Comparison of ENCODE assay signal across 8 cellular contexts in genomic region chr6:109008537-109008950, GRCh38.
DNase-seq lines count a peak whose midpoint lies in the region; ATAC-seq and TF ChIP-seq lines count a peak whose summit lies in the region.

No MANE protein-coding gene starts in this region.

- H3K36me3 ChIP-seq in H7 (replicated peaks; ENCODE audit: control insufficient read depth, insufficient read depth, low read length) = no peaks in the 10 kb centered on the region
- H3K36me3 ChIP-seq in SU-DHL-6 (ENCODE audit: low read length) = no peaks in the 10 kb centered on the region

- peaks cover 5% of the 10 kb centered on the region; the same call in 1 of the 2 replicates for H3K27me3 ChIP-seq in H7 (ENCODE audit: control insufficient read depth, insufficient read depth, low read length)
- no peaks in the 10 kb centered on the region for H3K27me3 ChIP-seq in SU-DHL-6 (ENCODE audit: low read length)

- H3K4me3 ChIP-seq in H7 (ENCODE audit: insufficient read depth, low read depth, low read length) = peak overlapping the region; percentile 76
- peak overlapping the region; percentile 68 for H3K4me3 ChIP-seq in SU-DHL-6 (ENCODE audit: insufficient read depth, low read length, poor library complexity, severe bottlenecking)

- peak overlapping the region; percentile 62 for H3K4me2 ChIP-seq in SU-DHL-6 (ENCODE audit: low read depth, low read length, poor library complexity, severe bottlenecking)

- no peaks in the 10 kb centered on the region for H3K9me2 ChIP-seq in SU-DHL-6 (replicated peaks; ENCODE audit: insufficient read depth, low read length)

- H3K9me3 Mint-ChIP-seq in nephron = no peaks in the 10 kb centered on the region

- no peaks in the 10 kb centered on the region for H3K9me3 ChIP-seq in SU-DHL-6 (ENCODE audit: insufficient read depth, low read length)

- ATAC-seq in esophagus mucosa (peak; percentile 15), HG02938 (IDR thresholded peaks at IDR 0.05; ENCODE audit: unreplicated experiment) (no peak), HG02884 (IDR thresholded peaks at IDR 0.05; ENCODE audit: unreplicated experiment) (no peak)

- H3K27ac Mint-ChIP-seq in nephron = peak overlapping the region; percentile 30 to 83 (median 56)

- peaks cover 12% of the 10 kb centered on the region for H3K4me1 Mint-ChIP-seq in nephron

- no peaks in the 10 kb centered on the region for H4K20me1 ChIP-seq in SU-DHL-6 (ENCODE audit: low read depth, low read length)

- H3K36me3 Mint-ChIP-seq in nephron (ENCODE audit: low read depth) = no peaks in the 10 kb centered on the region

- H3K9ac ChIP-seq in SU-DHL-6 (ENCODE audit: low read length) = peak overlapping the region; percentile 70

- no peak overlapping the region for H3K27ac ChIP-seq in SU-DHL-6 (ENCODE audit: low read depth, low read length)

- H3K4me3 Mint-ChIP-seq in nephron = peak overlapping the region; percentile 82 to 90 (median 90)

- peak; percentile 13 for DNase-seq in AG20443 (ENCODE audit: low spot score)
- DNase-seq in H7 = no peak
- no peak for DNase-seq in EL

- H3F3A ChIP-seq in SU-DHL-6 (ENCODE audit: insufficient read depth) = peaks cover 11% of the 10 kb centered on the region

- H2AFZ ChIP-seq in SU-DHL-6 (ENCODE audit: low read depth, low read length, severe bottlenecking) = peak overlapping the region; percentile 88

- TF ChIP-seq CTCF in SU-DHL-6 (IDR thresholded peaks at IDR 0.05; ENCODE audit: insufficient read depth, low read length, poor library complexity, severe bottlenecking) (no peak), nephron (IDR thresholded peaks at IDR 0.05; ENCODE audit: unreplicated experiment in 3 of 3) (no peak)

- no peaks in the 10 kb centered on the region for H3K79me2 ChIP-seq in SU-DHL-6 (ENCODE audit: insufficient read depth, low read length)

- H3K27me3 Mint-ChIP-seq in nephron (ENCODE audit: low read depth) = peaks cover 3% of the 10 kb centered on the region
